ENCODE assay signal across 28 cellular contexts in the genomic region with DNA sequence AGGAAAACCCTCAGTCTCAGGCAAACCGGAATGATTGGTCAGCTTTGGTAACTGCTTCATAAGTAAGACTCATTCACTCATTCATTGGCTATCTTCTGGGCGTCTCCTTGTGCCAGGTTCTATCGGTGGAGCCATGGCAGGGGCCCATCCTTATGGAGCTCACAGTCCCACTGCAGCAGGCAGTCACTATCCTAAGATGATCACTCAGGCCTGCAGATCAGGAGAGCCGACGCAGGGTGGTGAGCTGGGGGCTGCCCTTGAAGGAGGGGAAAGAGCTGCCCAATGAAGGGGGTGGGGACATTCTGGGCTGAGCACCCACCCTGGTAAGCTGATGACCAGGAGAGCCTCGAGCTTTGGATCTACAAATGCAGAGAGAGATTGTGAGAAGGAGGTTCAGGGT. TPM values are rescaled to one million over a fixed set of nuclear protein-coding genes. Genes with fewer than 3 reads are reported as not detected.
"Had no signal": no experiment of that assay in that cellular context is flagged by ENCODE, and none has a peak within 500 bp of the region (broad histone marks: within the 10 kb centered on the region; RNA-seq: fewer than 3 reads in every experiment).

No MANE protein-coding gene starts in this region.

- H3K36me3 Mint-ChIP-seq: activated naive CD4-positive, alpha-beta T cell treated with anti-CD3 and anti-CD28 coated beads, Interleukin-2, amount 10 ng/mL, durations not matched to agents 7 days and 5 days; activated naive CD4-positive, alpha-beta T cell treated with anti-CD3 and anti-CD28 coated beads, Interleukin-2, amount 50 U/mL, for 72 hours; activated naive CD8-positive, alpha-beta T cell treated with anti-CD3 and anti-CD28 coated beads, Interleukin-2, amount 10 ng/mL, durations not matched to agents 7 days and 5 days; brain; WTC11 had no signal

- H3K4me3 ChIP-seq: ascending aorta, breast epithelium, cardiac muscle cell, esophagus squamous epithelium, gastroesophageal sphincter had no signal

- H3K9me3 ChIP-seq: ascending aorta, breast epithelium, esophagus squamous epithelium, gastroesophageal sphincter had no signal

- H3K27me3 ChIP-seq: ascending aorta, breast epithelium, cardiac muscle cell had no signal

- H3K36me3 ChIP-seq: ascending aorta, breast epithelium, cardiac muscle cell, esophagus squamous epithelium, gastroesophageal sphincter had no signal

- H3K27ac Mint-ChIP-seq: activated CD4-positive, alpha-beta memory T cell treated with anti-CD3 and anti-CD28 coated beads, Interleukin-2, amount 10 ng/mL, durations not matched to agents 7 days and 5 days; activated CD4-positive, alpha-beta T cell treated with anti-CD3 and anti-CD28 coated beads, Interleukin-2, amount 10 ng/mL, durations not matched to agents 7 days and 5 days; activated naive CD4-positive, alpha-beta T cell treated with anti-CD3 and anti-CD28 coated beads, Interleukin-2, amount 10 ng/mL, durations not matched to agents 7 days and 5 days; activated naive CD4-positive, alpha-beta T cell treated with anti-CD3 and anti-CD28 coated beads, Interleukin-2, amount 50 U/mL, for 72 hours; activated naive CD8-positive, alpha-beta T cell treated with anti-CD3 and anti-CD28 coated beads, Interleukin-2, amount 10 ng/mL, durations not matched to agents 7 days and 5 days; activated T-cell treated with anti-CD3 and anti-CD28 coated beads, Interleukin-2, amount 50 U/mL, for 24 hours; activated T-cell treated with anti-CD3 and anti-CD28 coated beads, Interleukin-2, amount 50 U/mL, for 72 hours; brain; WTC11 had no signal

- H3K4me3 Mint-ChIP-seq: activated CD4-positive, alpha-beta memory T cell treated with anti-CD3 and anti-CD28 coated beads, Interleukin-2, amount 10 ng/mL, durations not matched to agents 7 days and 5 days; activated CD4-positive, alpha-beta T cell treated with anti-CD3 and anti-CD28 coated beads, Interleukin-2, amount 10 ng/mL, durations not matched to agents 7 days and 5 days; activated naive CD4-positive, alpha-beta T cell treated with anti-CD3 and anti-CD28 coated beads, Interleukin-2, amount 10 ng/mL, durations not matched to agents 7 days and 5 days; activated naive CD8-positive, alpha-beta T cell treated with anti-CD3 and anti-CD28 coated beads, Interleukin-2, amount 10 ng/mL, durations not matched to agents 7 days and 5 days; activated T-cell treated with anti-CD3 and anti-CD28 coated beads, Interleukin-2, amount 50 U/mL, for 24 hours; activated T-cell treated with anti-CD3 and anti-CD28 coated beads, Interleukin-2, amount 50 U/mL, for 72 hours; brain; central memory CD8-positive, alpha-beta T cell; WTC11 had no signal

- DNase-seq: activated CD4-positive, alpha-beta memory T cell treated with anti-CD3 and anti-CD28 coated beads, Interleukin-2, amount 10 ng/mL, durations not matched to agents 7 days and 5 days; activated CD4-positive, alpha-beta T cell treated with anti-CD3 and anti-CD28 coated beads for 1 hour; activated CD4-positive, alpha-beta T cell treated with anti-CD3 and anti-CD28 coated beads for 4 hours; activated CD4-positive, alpha-beta T cell treated with anti-CD3 and anti-CD28 coated beads, Interleukin-2, amount 10 ng/mL, durations not matched to agents 7 days and 5 days; activated CD4-positive, alpha-beta T cell treated with anti-CD3 and anti-CD28 coated beads, Interleukin-2, amount 50 U/mL, for 4 hours; activated CD8-positive, alpha-beta memory T cell treated with anti-CD3 and anti-CD28 coated beads, Interleukin-2, amount 50 U/mL, for 48 hours; activated gamma-delta T cell; activated naive CD4-positive, alpha-beta T cell; activated naive CD4-positive, alpha-beta T cell treated with anti-CD3 and anti-CD28 coated beads, Interleukin-2, amount 10 ng/mL, durations not matched to agents 7 days and 5 days; activated naive CD8-positive, alpha-beta T cell treated with anti-CD3 and anti-CD28 coated beads, Interleukin-2, amount 10 ng/mL, durations not matched to agents 7 days and 5 days; activated T-cell treated with anti-CD3 and anti-CD28 coated beads for 4 hours; activated T-cell treated with anti-CD3 and anti-CD28 coated beads, Interleukin-2, amount 50 U/mL, for 24 hours; activated T-cell treated with anti-CD3 and anti-CD28 coated beads, Interleukin-2, amount 50 U/mL, for 72 hours; effector CD8-positive, alpha-beta T cell; esophagus squamous epithelium; foreskin melanocyte; T-helper 2 cell had no signal

- H3K4me1 ChIP-seq: breast epithelium had no signal

- ATAC-seq: activated naive CD4-positive, alpha-beta T cell treated with anti-CD3 and anti-CD28 coated beads, Interleukin-2, amount 50 U/mL, for 72 hours; activated T-cell treated with anti-CD3 and anti-CD28 coated beads, Interleukin-2, amount 50 U/mL, for 72 hours; gastroesophageal sphincter; WTC11 had no signal

- H3K4me1 Mint-ChIP-seq: central memory CD8-positive, alpha-beta T cell had no signal

- H3K27ac ChIP-seq: ascending aorta, breast epithelium, cardiac muscle cell, epithelial cell of prostate, esophagus squamous epithelium, gastroesophageal sphincter, VCaP had no signal

- H3K9me3 Mint-ChIP-seq: activated CD4-positive, alpha-beta memory T cell treated with anti-CD3 and anti-CD28 coated beads, Interleukin-2, amount 10 ng/mL, durations not matched to agents 7 days and 5 days; activated CD4-positive, alpha-beta T cell treated with anti-CD3 and anti-CD28 coated beads, Interleukin-2, amount 10 ng/mL, durations not matched to agents 7 days and 5 days; activated naive CD4-positive, alpha-beta T cell treated with anti-CD3 and anti-CD28 coated beads, Interleukin-2, amount 10 ng/mL, durations not matched to agents 7 days and 5 days; activated naive CD4-positive, alpha-beta T cell treated with anti-CD3 and anti-CD28 coated beads, Interleukin-2, amount 50 U/mL, for 72 hours; activated naive CD8-positive, alpha-beta T cell treated with anti-CD3 and anti-CD28 coated beads, Interleukin-2, amount 10 ng/mL, durations not matched to agents 7 days and 5 days; activated T-cell treated with anti-CD3 and anti-CD28 coated beads, Interleukin-2, amount 50 U/mL, for 24 hours; activated T-cell treated with anti-CD3 and anti-CD28 coated beads, Interleukin-2, amount 50 U/mL, for 72 hours; central memory CD8-positive, alpha-beta T cell had no signal

RNA-seq across cellular contexts. Expression of a gene that starts 20.5 kb away (rescaled TPM):
- total RNA-seq: activated naive CD4-positive, alpha-beta T cell treated with anti-CD3 and anti-CD28 coated beads, Interleukin-2, amount 50 U/mL, for 72 hours; activated T-cell treated with anti-CD3 and anti-CD28 coated beads, Interleukin-2, amount 50 U/mL, for 72 hours; T-helper 1 cell treated with Interleukin-12 subunit alpha and Interleukin-12 subunit beta and Interleukin-4 antibody, amounts not matched to agents 30 ng/mL and 1 ng/mL, for 36 hours had no signal
